Comparison of ENCODE assay signal across 26 cellular contexts in genomic region chr17:62009220-62009619, GRCh38. TPM values are rescaled to one million over a fixed set of nuclear protein-coding genes. Genes with fewer than 3 reads are reported as not detected.
DNase-seq lines count a peak whose midpoint lies in the region; ATAC-seq, FAIRE-seq and TF ChIP-seq lines count a peak whose summit lies in the region.
"Had no signal": no experiment of that assay in that cellular context is flagged by ENCODE, and none has a peak within 500 bp of the region (broad histone marks: within the 10 kb centered on the region; RNA-seq: fewer than 3 reads in every experiment).

No MANE protein-coding gene starts in this region.

- ATAC-seq in A549 (no peak), activated B cell treated with CpG ODN at 0.5 μM for 24 hours (ENCODE audit: low read depth) (no peak), esophagus mucosa (no peak)
- no peak for ATAC-seq in CD4-positive, CD25-positive, alpha-beta regulatory T cell (ENCODE audit: low read depth in 2 of 2)
- ATAC-seq: PC-3 had no signal

- H3K27ac ChIP-seq in A549 = no peak overlapping the region
- H3K27ac ChIP-seq in CD4-positive, CD25-positive, alpha-beta regulatory T cell (ENCODE audit: insufficient read depth, low read length, poor library complexity, severe bottlenecking) = no peak overlapping the region
- H3K27ac ChIP-seq: C4-2B, HL-60, SJSA1 had no signal

- CTCF ChIA-PET in A549 (lab: Yijun Ruan, JAX) (interaction anchor here (0.7 kb wide), 2 partner anchors 84 to 1520 kb away, joined by 3 read pairs; no protein-coding TSS in a partner anchor), activated B cell treated with CpG ODN at 0.5 μM for 24 hours (lab: Charles Lee) (interaction anchor here (1.5 kb wide), 1 partner anchor 100 kb away, joined by 7 read pairs; no protein-coding TSS in a partner anchor)

- no peaks in the 10 kb centered on the region for H3K9me3 ChIP-seq in A549
- no peaks in the 10 kb centered on the region for H3K9me3 ChIP-seq in CD4-positive, CD25-positive, alpha-beta regulatory T cell (ENCODE audit: control insufficient read depth in 2 of 2, low read length in 2 of 2)
- H3K9me3 ChIP-seq: SJSA1 had no signal

- peak overlapping the region in 2 of 3 donors; percentile 15 to 56 for H3K27ac Mint-ChIP-seq in CD4-positive, CD25-positive, alpha-beta regulatory T cell
- H3K27ac Mint-ChIP-seq in activated B cell treated with CpG ODN at 0.5 μM for 24 hours (peak overlapping the region; percentile 41), mesothelial cell of epicardium (peak overlapping the region; percentile 56)
- H3K27ac Mint-ChIP-seq: B cell had no signal

- peak overlapping the region in 1 of 4 donors; percentile 27 for H3K4me3 Mint-ChIP-seq in CD4-positive, CD25-positive, alpha-beta regulatory T cell
- no peak overlapping the region for H3K4me3 Mint-ChIP-seq in activated B cell treated with CpG ODN at 0.5 μM for 24 hours
- H3K4me3 Mint-ChIP-seq in mesothelial cell of epicardium = no peak overlapping the region
- H3K4me3 Mint-ChIP-seq: B cell had no signal

- peaks cover 0 to 4% (median 0%) of the 10 kb centered on the region in 7 donors for H3K9me3 Mint-ChIP-seq in CD4-positive, CD25-positive, alpha-beta regulatory T cell
- H3K9me3 Mint-ChIP-seq in activated B cell treated with CpG ODN at 0.5 μM for 24 hours (no peaks in the 10 kb centered on the region), mesothelial cell of epicardium (peaks cover 6% of the 10 kb centered on the region)

- no peak for TF ChIP-seq RAD21 in A549 (conservative IDR thresholded peaks at IDR 0.05 in 1 of 2, IDR thresholded peaks at IDR 0.05 in 1 of 2)

- H3K27me3 ChIP-seq in CD4-positive, CD25-positive, alpha-beta regulatory T cell (ENCODE audit: control insufficient read depth, insufficient read depth, low read length) = no peaks in the 10 kb centered on the region
- H3K27me3 ChIP-seq: SJSA1 had no signal

- peaks cover 28 to 53% (median 43%) of the 10 kb centered on the region in 4 donors for H3K4me1 Mint-ChIP-seq in CD4-positive, CD25-positive, alpha-beta regulatory T cell
- H3K4me1 Mint-ChIP-seq in activated B cell treated with CpG ODN at 0.5 μM for 24 hours (peaks cover 12% of the 10 kb centered on the region), mesothelial cell of epicardium (peaks cover 4% of the 10 kb centered on the region)

- no peak overlapping the region for H3K4me3 ChIP-seq in A549
- H3K4me3 ChIP-seq in CD4-positive, CD25-positive, alpha-beta regulatory T cell (ENCODE audit: low read depth, low read length) = peak overlapping the region; percentile 17
- H3K4me3 ChIP-seq: SJSA1 had no signal

- 94% methylated on average over 1 of the region's 1 CpG for WGBS in A549 (ENCODE audit: missing lambda C conversion rate)

- intact Hi-C loops in activated B cell treated with CpG ODN at 0.5 μM for 24 hours (cut with micrococcal nuclease) = no loop called here

- TF ChIP-seq CTCF in A549 (IDR thresholded peaks at IDR 0.05) (no peak), activated B cell treated with CpG ODN at 0.5 μM for 24 hours (IDR thresholded peaks at IDR 0.05) (no peak), mesothelial cell of epicardium (IDR thresholded peaks at IDR 0.05; ENCODE audit: unreplicated experiment) (no peak)

- TF ChIP-seq EP300 in A549 (IDR thresholded peaks at IDR 0.05) = no peak

- TF ChIP-seq POLR2A in A549 (IDR thresholded peaks at IDR 0.05; ENCODE audit: low read length) = no peak

- peaks cover 42% of the 10 kb centered on the region for H3K36me3 Mint-ChIP-seq in CD4-positive, CD25-positive, alpha-beta regulatory T cell
- H3K36me3 Mint-ChIP-seq in activated B cell treated with CpG ODN at 0.5 μM for 24 hours (ENCODE audit: low read depth) (peaks cover 70% of the 10 kb centered on the region), mesothelial cell of epicardium (peaks cover 54% of the 10 kb centered on the region)

- peaks cover 45% of the 10 kb centered on the region for H3K36me3 ChIP-seq in CD4-positive, CD25-positive, alpha-beta regulatory T cell (ENCODE audit: control insufficient read depth, insufficient read depth, low read length)

- no peaks in the 10 kb centered on the region for H3K4me1 ChIP-seq in A549
- H3K4me1 ChIP-seq in CD4-positive, CD25-positive, alpha-beta regulatory T cell (ENCODE audit: control insufficient read depth, insufficient read depth, low read length, poor library complexity, severe bottlenecking) = peaks cover 9% of the 10 kb centered on the region
- H3K4me1 ChIP-seq: SJSA1 had no signal

- H3K4me2 ChIP-seq in A549 = no peak overlapping the region

- FAIRE-seq in A549 (lab: Jason Lieb, UNC) = no peak
- FAIRE-seq: GM12891 had no signal

- H3K27me3 Mint-ChIP-seq in CD4-positive, CD25-positive, alpha-beta regulatory T cell = no peaks in the 10 kb centered on the region
- H3K27me3 Mint-ChIP-seq in activated B cell treated with CpG ODN at 0.5 μM for 24 hours (no peaks in the 10 kb centered on the region), mesothelial cell of epicardium (ENCODE audit: low read depth) (no peaks in the 10 kb centered on the region)
- H3K27me3 Mint-ChIP-seq: B cell had no signal

- POLR2A ChIA-PET in A549 (lab: Yijun Ruan, JAX) = interaction anchor here (0.6 kb wide), 1 partner anchor 519 kb away, joined by 3 read pairs; no protein-coding TSS in a partner anchor
- POLR2A ChIA-PET in activated B cell treated with CpG ODN at 0.5 μM for 24 hours (lab: Charles Lee) = no interaction called here

- DNase-seq in A549 (ENCODE audit: low read depth in 1 of 2, low spot score in 1 of 2) (no peak), activated B cell treated with CpG ODN at 0.5 μM for 24 hours (no peak), mesothelial cell of epicardium (ENCODE audit: low spot score in 2 of 2, unreplicated experiment in 2 of 2) (no peak), germinal center (ENCODE audit: low spot score) (no peak), RKO (ENCODE audit: low spot score) (no peak)
- DNase-seq in CD4-positive, CD25-positive, alpha-beta regulatory T cell = no peak
- DNase-seq: Calu3, DMS79 treated with DMSO at 0.1 percent for 48 hours, GF-D8, Kasumi-1, NCI-H1105 treated with DMSO at 0.1 percent for 48 hours, NCI-H146, NCI-H1930, NCI-H2107, NCI-H446, NCI-H524 treated with DMSO at 0.1 percent for 48 hours, NCI-H774, PC-3, Right ventricle myocardium superior, RPMI8226 had no signal

TF ChIP-seq in A549, 52 proteins besides CTCF, POLR2A, EP300 and RAD21:
- TF ChIP-seq MAFK (IDR thresholded peaks at IDR 0.05; ENCODE audit: partially characterized antibody) (peak; percentile 88), NFE2L2 (conservative IDR thresholded peaks at IDR 0.05; ENCODE audit: low read length) (no peak)

RNA-seq across cellular contexts. Expression of gene MED13, which starts 55.9 kb away (rescaled TPM):
- polyA plus RNA-seq in A549 (2011; rRNA removed) (64.1 and 71.4 TPM in 2 replicates), A549 (2017; fragmentation: RNase III; extraction: RNeasy Plus Mini Kit Qiagen cat#74134 plus additional on column Dnase treatment) (14.1 to 14.9 TPM (median 14.8 TPM) in 3 replicates)
- polyA plus RNA-seq in A549 (2012; cell fraction: cytosol; rRNA removed) = 8.4 and 8.9 TPM in 2 replicates
- 6.7 and 8.3 TPM in 2 replicates for polyA plus RNA-seq in A549 (2012; cell fraction: nucleus; rRNA removed)
- 252 and 288 TPM in 2 replicates for polyA minus RNA-seq in A549 (2011; rRNA and poly(A)+ RNA removed)
- 107 TPM for total RNA-seq in CD4-positive, CD25-positive, alpha-beta regulatory T cell
- 1 to 10 TPM; 3.9 to 6.2 (median 5.2) TPM for polyA plus RNA-seq in CD4-positive, CD25-positive, alpha-beta regulatory T cell
- total RNA-seq in activated B cell treated with CpG ODN at 0.5 μM for 24 hours (81.4 and 101 TPM in 2 replicates), mesothelial cell of epicardium (69.5 to 73.0 TPM (median 69.5 TPM) in 3 replicates), esophagus mucosa (43.7 TPM)
